ENCODE assay signal across 10 cellular contexts in genomic region chr6:14921170-14921569, GRCh38.
DNase-seq lines count a peak whose midpoint lies in the region; FAIRE-seq and TF ChIP-seq lines count a peak whose summit lies in the region.
"Had no signal": no experiment of that assay in that cellular context is flagged by ENCODE, and none has a peak within 500 bp of the region (broad histone marks: within the 10 kb centered on the region; RNA-seq: fewer than 3 reads in every experiment).

No MANE protein-coding gene starts in this region.

- WGBS in suprapubic skin, result 72% methylated on average over 8 of the region's 11 CpGs

- DNase-seq in NCI-H146 (lab: John Stamatoyannopoulos, UW), result peak; percentile 92
- DNase-seq in coronary artery (ENCODE audit: low spot score), result peak; percentile 76
- DNase-seq in lung microvascular endothelial cell (ENCODE audit: low read depth in 2 of 2), result peak; percentile 69 to 72
- peak in 1 of 2 donors; percentile 77 for DNase-seq in suprapubic skin (ENCODE audit: low spot score in 2 of 2)
- no peak for DNase-seq in NCI-H1105 treated with DMSO at 0.1 percent for 48 hours (lab: John Stamatoyannopoulos, UW)
- DNase-seq in RPMI8226, result no peak
- DNase-seq in NCI-H1105 (lab: John Stamatoyannopoulos, UW), result no peak
- no peak for DNase-seq in frontal cortex (ENCODE audit: low spot score in 2 of 2)

- no peaks in the 10 kb centered on the region for H3K27me3 ChIP-seq in suprapubic skin
- H3K27me3 ChIP-seq: breast epithelium had no signal

- H3K4me1 ChIP-seq in suprapubic skin, result peaks cover 9% of the 10 kb centered on the region
- H3K4me1 ChIP-seq: breast epithelium had no signal

- H3K4me3 ChIP-seq in coronary artery (no peak overlapping the region), suprapubic skin (no peak overlapping the region)

- H3K27ac ChIP-seq in coronary artery (peak overlapping the region in 1 of 2 donors; percentile 77), suprapubic skin (peak overlapping the region; percentile 62)

- no peak for TF ChIP-seq CTCF in coronary artery (IDR thresholded peaks at IDR 0.05)
- no peak for TF ChIP-seq CTCF in suprapubic skin (IDR thresholded peaks at IDR 0.05)

- no peak for FAIRE-seq in frontal cortex (lab: Jason Lieb, UNC)
- FAIRE-seq: G401.6 had no signal

- no peaks in the 10 kb centered on the region for H3K9me3 ChIP-seq in suprapubic skin
- H3K9me3 ChIP-seq: breast epithelium had no signal

- no peak for TF ChIP-seq EP300 in suprapubic skin (IDR thresholded peaks at IDR 0.05)

- H3K36me3 ChIP-seq in suprapubic skin, result no peaks in the 10 kb centered on the region
- H3K36me3 ChIP-seq: breast epithelium had no signal

- no peak for TF ChIP-seq POLR2A in suprapubic skin (IDR thresholded peaks at IDR 0.05)

Comparison
In these comparisons a context has a peak if more than half of its experiments do, and no peak if none do; other contexts are left out.
1. DNase-seq: peak in NCI-H146 (single experiment), coronary artery (single experiment) and lung microvascular endothelial cell (2 of 2); none in NCI-H1105 treated with DMSO at 0.1 percent for 48 hours (single experiment), RPMI8226 (single experiment), NCI-H1105 (single experiment) and frontal cortex (0 of 2).